Comparison of ENCODE assay signal across 1 cellular context in the genomic region with DNA sequence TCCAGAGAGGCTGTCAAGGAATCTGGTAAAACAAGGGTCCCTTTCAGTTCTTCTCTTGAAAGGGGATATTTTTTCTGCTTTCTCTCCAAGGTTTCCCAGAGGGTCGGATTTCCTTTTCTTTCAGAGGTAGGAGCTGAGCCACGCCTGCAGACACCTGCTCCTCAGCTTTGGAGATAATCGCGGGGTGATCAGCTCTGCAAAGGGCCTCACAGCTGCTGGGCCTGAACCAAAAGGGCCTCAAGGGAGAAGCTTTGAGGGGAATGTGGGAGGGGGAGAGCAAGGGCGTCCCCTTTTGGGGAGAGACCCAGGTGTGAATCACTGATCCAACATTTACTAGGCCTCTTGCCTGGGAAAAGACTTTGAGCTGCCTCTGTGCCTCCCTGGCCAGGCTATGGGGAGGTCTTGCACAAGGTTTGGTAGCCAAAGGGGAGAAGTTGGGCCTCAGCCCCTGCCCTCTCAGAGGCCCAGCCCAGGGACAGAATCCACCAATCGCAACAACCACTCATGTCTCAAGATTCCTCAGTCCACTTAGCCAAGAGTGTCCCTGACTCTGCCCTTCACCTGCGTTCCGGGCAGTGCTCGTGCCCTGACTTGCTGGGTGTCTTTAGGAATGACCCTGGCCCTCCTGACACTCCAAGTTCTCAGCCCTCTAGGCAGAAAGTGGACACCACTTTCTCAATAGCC.
TF ChIP-seq lines count a peak whose summit lies in the region.

No MANE protein-coding gene starts in this region.

TF ChIP-seq in H1, 55 proteins besides CTCF, POLR2A, EP300 and RAD21:
- 0 out of 2 replicates have a peak, but pooled peaks have one; percentile 52 for TF ChIP-seq TCF12 (IDR thresholded peaks at IDR 0.05; ENCODE audit: low read depth, low read length)
- no peak for TF ChIP-seq HDAC2 (IDR thresholded peaks at IDR 0.05; ENCODE audit: borderline replicate concordance in 1 of 2, low read depth in 2 of 2, low read length in 2 of 2)
